Comparison of ENCODE assay signal across 12 cellular contexts in the genomic region with DNA sequence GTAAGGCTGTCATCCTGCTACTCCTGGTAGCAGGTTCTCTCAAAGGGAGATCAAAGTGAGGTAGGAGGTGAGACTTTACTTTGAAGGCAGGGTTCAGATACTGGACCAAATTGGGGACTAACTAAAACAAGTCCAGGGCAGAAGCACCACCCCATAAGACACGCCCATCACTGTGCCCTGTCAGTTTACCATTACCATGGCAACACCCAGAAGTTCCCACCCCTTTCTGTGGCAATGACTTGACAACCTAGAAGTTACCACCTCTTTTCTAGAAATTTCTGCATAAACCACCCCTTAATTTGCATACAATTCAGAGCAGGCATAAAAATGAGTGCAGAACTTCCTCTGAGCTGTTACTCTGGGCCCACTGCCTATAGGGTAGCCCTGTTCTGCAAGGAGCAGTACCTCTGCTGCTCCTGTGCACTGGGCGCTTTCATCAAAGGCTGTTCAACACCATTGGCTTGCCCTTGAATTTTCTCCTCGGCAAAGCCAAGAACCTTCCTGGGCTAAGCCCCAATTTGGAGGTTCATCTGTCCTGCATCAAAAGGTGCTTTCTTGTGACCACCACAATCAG.
DNase-seq lines count a peak whose midpoint lies in the region; ATAC-seq and TF ChIP-seq lines count a peak whose summit lies in the region.
"Had no signal": no experiment of that assay in that cellular context is flagged by ENCODE, and none has a peak within 500 bp of the region (broad histone marks: within the 10 kb centered on the region; RNA-seq: fewer than 3 reads in every experiment).

No MANE protein-coding gene starts in this region.

- peak; percentile 49 for DNase-seq in activated CD4-positive, alpha-beta T cell treated with anti-CD3 and anti-CD28 coated beads for 36 hours
- DNase-seq in activated CD4-positive, alpha-beta T cell treated with anti-CD3 and anti-CD28 coated beads for 1 hour: no peak
- no peak for DNase-seq in HEK293T (ENCODE audit: extremely low spot score)
- DNase-seq in WTC11 (ENCODE audit: low spot score): no peak
- DNase-seq in mucosa of descending colon: no peak
- no peak for DNase-seq in NCI-H510A treated with DMSO at 0.1 percent for 48 hours (lab: John Stamatoyannopoulos, UW)
- no peak for DNase-seq in DMS79 treated with DMSO at 0.1 percent for 48 hours (lab: John Stamatoyannopoulos, UW)
- DNase-seq in GF-D8 (lab: John Stamatoyannopoulos, UW): no peak
- DNase-seq: heart right ventricle, NCI-H1105, posterior cingulate gyrus, SW 1271 had no signal

- no peaks in the 10 kb centered on the region for H3K4me1 ChIP-seq in mucosa of descending colon (ENCODE audit: low read depth)

- no peaks in the 10 kb centered on the region for H3K9me3 Mint-ChIP-seq in activated CD4-positive, alpha-beta T cell treated with anti-CD3 and anti-CD28 coated beads for 36 hours (ENCODE audit: low read depth)
- H3K9me3 Mint-ChIP-seq in WTC11: no peaks in the 10 kb centered on the region

- peaks cover 6% of the 10 kb centered on the region for H3K27me3 Mint-ChIP-seq in activated CD4-positive, alpha-beta T cell treated with anti-CD3 and anti-CD28 coated beads for 36 hours
- no peaks in the 10 kb centered on the region; the same call in 1 of the 2 replicates for H3K27me3 Mint-ChIP-seq in WTC11 (ENCODE audit: low read depth)

- ATAC-seq in activated CD4-positive, alpha-beta T cell treated with anti-CD3 and anti-CD28 coated beads for 36 hours: peak; percentile 38
- ATAC-seq in WTC11 (0 out of 2 replicates have a peak, but pooled peaks have one; percentile 14), mucosa of descending colon (peak; percentile 45)
- ATAC-seq: heart right ventricle had no signal

- TF ChIP-seq CTCF in WTC11 (IDR thresholded peaks at IDR 0.05) (no peak), mucosa of descending colon (IDR thresholded peaks at IDR 0.05) (no peak)

- intact Hi-C loops in activated CD4-positive, alpha-beta T cell treated with anti-CD3 and anti-CD28 coated beads for 36 hours (cut with DNase I, micrococcal nuclease): no loop called here
- intact Hi-C loops in mucosa of descending colon (cut with DNase I, micrococcal nuclease): loop anchor here (10.0 kb wide), 4 partner anchors 238 to 908 kb away; no protein-coding TSS in a partner anchor

- no peaks in the 10 kb centered on the region for H3K9me3 ChIP-seq in mucosa of descending colon
- H3K9me3 ChIP-seq: heart right ventricle had no signal

- peaks cover 19% of the 10 kb centered on the region for H3K4me1 Mint-ChIP-seq in activated CD4-positive, alpha-beta T cell treated with anti-CD3 and anti-CD28 coated beads for 36 hours
- peaks cover 10% of the 10 kb centered on the region for H3K4me1 Mint-ChIP-seq in WTC11

- POLR2A ChIA-PET in activated CD4-positive, alpha-beta T cell treated with anti-CD3 and anti-CD28 coated beads for 36 hours (lab: Charles Lee): no interaction called here
- POLR2A ChIA-PET in HEK293T (lab: Yijun Ruan, JAX) (no interaction called here), WTC11 (lab: Charles Lee) (no interaction called here)

- no peaks in the 10 kb centered on the region for H3K36me3 ChIP-seq in mucosa of descending colon (ENCODE audit: low read depth)
- H3K36me3 ChIP-seq: heart right ventricle had no signal

- no peak overlapping the region for H3K4me3 ChIP-seq in mucosa of descending colon
- H3K4me3 ChIP-seq: heart right ventricle had no signal

- CTCF ChIA-PET in activated CD4-positive, alpha-beta T cell treated with anti-CD3 and anti-CD28 coated beads for 36 hours (lab: Charles Lee): interaction anchor here (0.6 to 1.6 kb wide), 2 partner anchors 34 to 55 kb away, joined by 3 read pairs; no protein-coding TSS in a partner anchor
- CTCF ChIA-PET in HEK293T (lab: Yijun Ruan, JAX): no interaction called here
- CTCF ChIA-PET in WTC11 (lab: Charles Lee): no interaction called here

- no peaks in the 10 kb centered on the region for H3K36me3 Mint-ChIP-seq in activated CD4-positive, alpha-beta T cell treated with anti-CD3 and anti-CD28 coated beads for 36 hours (ENCODE audit: low read depth)
- no peaks in the 10 kb centered on the region for H3K36me3 Mint-ChIP-seq in WTC11

- no peak overlapping the region for H3K4me3 Mint-ChIP-seq in activated CD4-positive, alpha-beta T cell treated with anti-CD3 and anti-CD28 coated beads for 36 hours
- no peak overlapping the region for H3K4me3 Mint-ChIP-seq in WTC11

- no peak overlapping the region for H3K27ac Mint-ChIP-seq in activated CD4-positive, alpha-beta T cell treated with anti-CD3 and anti-CD28 coated beads for 36 hours
- no peak overlapping the region for H3K27ac Mint-ChIP-seq in WTC11

TF ChIP-seq in HEK293T, 16 proteins besides CTCF, POLR2A, EP300 and RAD21:
- TF ChIP-seq, protein P1, sequence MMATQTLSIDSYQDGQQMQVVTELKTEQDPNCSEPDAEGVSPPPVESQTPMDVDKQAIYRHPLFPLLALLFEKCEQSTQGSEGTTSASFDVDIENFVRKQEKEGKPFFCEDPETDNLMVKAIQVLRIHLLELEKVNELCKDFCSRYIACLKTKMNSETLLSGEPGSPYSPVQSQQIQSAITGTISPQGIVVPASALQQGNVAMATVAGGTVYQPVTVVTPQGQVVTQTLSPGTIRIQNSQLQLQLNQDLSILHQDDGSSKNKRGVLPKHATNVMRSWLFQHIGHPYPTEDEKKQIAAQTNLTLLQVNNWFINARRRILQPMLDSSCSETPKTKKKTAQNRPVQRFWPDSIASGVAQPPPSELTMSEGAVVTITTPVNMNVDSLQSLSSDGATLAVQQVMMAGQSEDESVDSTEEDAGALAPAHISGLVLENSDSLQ (IDR thresholded peaks at IDR 0.05): peak; percentile 66
- no peak for TF ChIP-seq FOXM1 (IDR thresholded peaks at IDR 0.05; ENCODE audit: borderline replicate concordance)
TF ChIP-seq in HEK293T: peak in this region for 1.

TF ChIP-seq in WTC11, 78 proteins besides CTCF, POLR2A, EP300 and RAD21:
- TF ChIP-seq, protein P2, sequence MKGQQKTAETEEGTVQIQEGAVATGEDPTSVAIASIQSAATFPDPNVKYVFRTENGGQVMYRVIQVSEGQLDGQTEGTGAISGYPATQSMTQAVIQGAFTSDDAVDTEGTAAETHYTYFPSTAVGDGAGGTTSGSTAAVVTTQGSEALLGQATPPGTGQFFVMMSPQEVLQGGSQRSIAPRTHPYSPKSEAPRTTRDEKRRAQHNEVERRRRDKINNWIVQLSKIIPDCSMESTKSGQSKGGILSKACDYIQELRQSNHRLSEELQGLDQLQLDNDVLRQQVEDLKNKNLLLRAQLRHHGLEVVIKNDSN (CRISPR knock-in tag; IDR thresholded peaks at IDR 0.05): no peak

Comparison
In these comparisons a context has a peak if more than half of its experiments do, and no peak if none do; other contexts are left out.
1. intact Hi-C loops: an anchor here in mucosa of descending colon (10.0 kb wide); none called in activated CD4-positive, alpha-beta T cell treated with anti-CD3 and anti-CD28 coated beads for 36 hours.